ENCODE assay signal across 23 cellular contexts in the genomic region with DNA sequence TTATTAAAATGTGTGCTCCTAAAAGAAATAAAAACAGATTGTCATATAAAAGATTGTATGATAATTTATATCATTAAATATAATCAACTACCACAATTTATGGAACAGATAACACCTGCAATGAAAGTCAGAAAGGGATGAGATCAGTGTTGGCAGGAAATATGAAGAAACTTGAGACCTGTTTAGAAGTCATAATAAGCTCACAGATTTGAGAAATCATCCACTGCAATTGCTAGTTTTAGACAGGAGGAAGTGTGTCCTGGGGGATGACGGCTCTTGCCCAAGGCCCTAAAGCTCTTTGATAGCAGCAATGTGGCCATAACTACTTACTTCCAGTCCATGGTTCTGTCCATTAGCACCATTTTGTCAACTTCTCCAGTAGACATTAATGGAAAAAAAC.
"Had no signal": no experiment of that assay in that cellular context is flagged by ENCODE, and none has a peak within 500 bp of the region (broad histone marks: within the 10 kb centered on the region; RNA-seq: fewer than 3 reads in every experiment).

No MANE protein-coding gene starts in this region.

- H3K4me3 ChIP-seq: cardiac muscle cell, K562 had no signal

- H3K9me3 Mint-ChIP-seq: brain had no signal

- H3K27ac ChIP-seq: cardiac muscle cell, WERI-Rb-1 had no signal

- H3K27me3 Mint-ChIP-seq: activated CD4-positive, alpha-beta memory T cell treated with anti-CD3 and anti-CD28 coated beads, Interleukin-2, amount 10 ng/mL, durations not matched to agents 7 days and 5 days; activated CD4-positive, alpha-beta T cell treated with anti-CD3 and anti-CD28 coated beads for 36 hours; activated naive CD8-positive, alpha-beta T cell; activated T-helper 17 cell treated with anti-CD3 and anti-CD28 coated beads, Interleukin-2, amount 50 U/mL, for 72 hours; brain had no signal

- H3K27ac Mint-ChIP-seq: activated CD4-positive, alpha-beta memory T cell treated with anti-CD3 and anti-CD28 coated beads, Interleukin-2, amount 10 ng/mL, durations not matched to agents 7 days and 5 days; activated CD4-positive, alpha-beta T cell treated with anti-CD3 and anti-CD28 coated beads for 36 hours; activated naive CD4-positive, alpha-beta T cell treated with anti-CD3 and anti-CD28 coated beads for 36 hours; activated naive CD8-positive, alpha-beta T cell; activated T-helper 17 cell treated with anti-CD3 and anti-CD28 coated beads, Interleukin-2, amount 50 U/mL, for 72 hours had no signal

- H3K36me3 ChIP-seq: cardiac muscle cell, WERI-Rb-1 had no signal

- H3K36me3 Mint-ChIP-seq: activated naive CD8-positive, alpha-beta T cell; brain had no signal

- H3K27me3 ChIP-seq: cardiac muscle cell had no signal

- H3K4me3 Mint-ChIP-seq: activated CD4-positive, alpha-beta memory T cell treated with anti-CD3 and anti-CD28 coated beads, Interleukin-2, amount 10 ng/mL, durations not matched to agents 7 days and 5 days; activated CD4-positive, alpha-beta T cell treated with anti-CD3 and anti-CD28 coated beads for 36 hours; activated naive CD4-positive, alpha-beta T cell treated with anti-CD3 and anti-CD28 coated beads for 36 hours; activated naive CD8-positive, alpha-beta T cell; activated T-helper 17 cell treated with anti-CD3 and anti-CD28 coated beads, Interleukin-2, amount 50 U/mL, for 72 hours; brain had no signal

- DNase-seq: activated CD4-positive, alpha-beta memory T cell treated with anti-CD3 and anti-CD28 coated beads, Interleukin-2, amount 10 ng/mL, durations not matched to agents 7 days and 5 days; activated CD4-positive, alpha-beta T cell treated with anti-CD3 and anti-CD28 coated beads for 36 hours; activated CD4-positive, alpha-beta T cell treated with anti-CD3 and anti-CD28 coated beads, Interleukin-2, amount 50 U/mL, for 1 hour; activated gamma-delta T cell; activated naive CD4-positive, alpha-beta T cell treated with anti-CD3 and anti-CD28 coated beads for 36 hours; activated T-cell treated with anti-CD3 and anti-CD28 coated beads for 4 hours; activated T-cell treated with anti-CD3 and anti-CD28 coated beads, Interleukin-2, amount 50 U/mL, for 48 hours; amygdala; Karpas-422; NCI-H1048; NCI-H1930; NCI-H2107; NCI-H2227 treated with DMSO at 0.1 percent for 48 hours; NCI-H526; NCI-H82; SIG-M5; T-helper 1 cell; WERI-Rb-1 had no signal

- H3K4me1 Mint-ChIP-seq: activated CD4-positive, alpha-beta memory T cell treated with anti-CD3 and anti-CD28 coated beads, Interleukin-2, amount 10 ng/mL, durations not matched to agents 7 days and 5 days; activated CD4-positive, alpha-beta T cell treated with anti-CD3 and anti-CD28 coated beads for 36 hours; activated T-helper 17 cell treated with anti-CD3 and anti-CD28 coated beads, Interleukin-2, amount 50 U/mL, for 72 hours had no signal
